ENCODE assay signal across 1 cellular context in genomic region chrX:137194164-137194563, GRCh38.
TF ChIP-seq lines count a peak whose summit lies in the region.

No MANE protein-coding gene starts in this region.

TF ChIP-seq in WTC11, 78 proteins besides CTCF, POLR2A, EP300 and RAD21 (continued from another document):
- TF ChIP-seq, protein P1, sequence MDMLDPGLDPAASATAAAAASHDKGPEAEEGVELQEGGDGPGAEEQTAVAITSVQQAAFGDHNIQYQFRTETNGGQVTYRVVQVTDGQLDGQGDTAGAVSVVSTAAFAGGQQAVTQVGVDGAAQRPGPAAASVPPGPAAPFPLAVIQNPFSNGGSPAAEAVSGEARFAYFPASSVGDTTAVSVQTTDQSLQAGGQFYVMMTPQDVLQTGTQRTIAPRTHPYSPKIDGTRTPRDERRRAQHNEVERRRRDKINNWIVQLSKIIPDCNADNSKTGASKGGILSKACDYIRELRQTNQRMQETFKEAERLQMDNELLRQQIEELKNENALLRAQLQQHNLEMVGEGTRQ (CRISPR knock-in tag; IDR thresholded peaks at IDR 0.05), result no peak
- TF ChIP-seq NR1H2 (CRISPR knock-in tag; IDR thresholded peaks at IDR 0.05), result no peak
- TF ChIP-seq ATF3 (CRISPR knock-in tag; conservative IDR thresholded peaks at IDR 0.05), result no peak
